30 cellular contexts compared by ENCODE assay signal in the genomic region with DNA sequence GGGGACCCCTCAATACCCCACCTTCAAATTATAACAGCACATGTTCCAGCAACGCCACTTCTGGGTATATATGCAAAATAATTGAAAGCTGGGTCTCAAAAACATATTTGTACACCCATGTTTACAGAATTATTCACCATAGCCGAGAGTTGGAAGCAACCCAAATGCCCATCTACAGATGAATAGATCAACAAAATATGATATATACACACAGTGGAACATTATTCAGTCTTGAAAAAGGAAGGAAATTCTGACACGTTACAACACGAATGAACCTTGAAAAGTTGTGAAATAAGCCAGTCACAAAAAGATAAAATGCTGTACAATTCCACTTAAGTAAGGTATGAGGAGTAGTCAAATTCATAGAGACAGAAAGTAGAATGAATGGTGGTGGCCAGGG. TPM values are rescaled to one million over a fixed set of nuclear protein-coding genes. Genes with fewer than 3 reads are reported as not detected.
"Had no signal": no experiment of that assay in that cellular context is flagged by ENCODE, and none has a peak within 500 bp of the region (broad histone marks: within the 10 kb centered on the region; RNA-seq: fewer than 3 reads in every experiment).

No MANE protein-coding gene starts in this region.

- H3K27ac Mint-ChIP-seq: activated CD4-positive, alpha-beta T cell treated with anti-CD3 and anti-CD28 coated beads for 36 hours; activated CD4-positive, alpha-beta T cell treated with anti-CD3 and anti-CD28 coated beads, Interleukin-2, amount 10 ng/mL, durations not matched to agents 7 days and 5 days; activated CD8-positive, alpha-beta T cell treated with anti-CD3 and anti-CD28 coated beads, Interleukin-2, amount 10 ng/mL, durations not matched to agents 7 days and 5 days; activated naive CD4-positive, alpha-beta T cell treated with anti-CD3 and anti-CD28 coated beads for 36 hours; activated naive CD4-positive, alpha-beta T cell treated with anti-CD3 and anti-CD28 coated beads, Interleukin-2, amount 50 U/mL, for 72 hours; T-helper 2 cell treated with Interferon-gamma antibody and Interleukin-4, amounts not matched to agents 5 μg/mL and 100 μg/mL, for 36 hours had no signal

- DNase-seq: activated CD4-positive, alpha-beta T cell treated with anti-CD3 and anti-CD28 coated beads for 36 hours; activated CD4-positive, alpha-beta T cell treated with anti-CD3 and anti-CD28 coated beads, Interleukin-2, amount 10 ng/mL, durations not matched to agents 7 days and 5 days; activated CD4-positive, alpha-beta T cell treated with anti-CD3 and anti-CD28 coated beads, Interleukin-2, amount 50 U/mL, for 48 hours; activated CD8-positive, alpha-beta T cell treated with anti-CD3 and anti-CD28 coated beads, Interleukin-2, amount 10 ng/mL, durations not matched to agents 7 days and 5 days; activated gamma-delta T cell treated with Interleukin-2 at 50 U/mL for 16 hours; activated naive CD4-positive, alpha-beta T cell treated with anti-CD3 and anti-CD28 coated beads for 36 hours; activated T-cell treated with anti-CD3 and anti-CD28 coated beads, Interleukin-2, amount 50 U/mL, for 24 hours; amniotic stem cell; aorta; brain microvascular endothelial cell; NCI-H1092; NCI-H1436 treated with DMSO at 0.1 percent for 48 hours; NCI-H1694 treated with DMSO at 0.1 percent for 48 hours; NCI-H2029; NCI-H2171; NCI-H510A; NCI-H526; NCI-H748 treated with DMSO at 0.1 percent for 48 hours; NK-92 treated with Interleukin-12 subunit alpha and Interleukin-12 subunit beta, amount 100 ng/mL, for 24 hours; OCI-M1; SHP77; SJCRH30 had no signal

- ATAC-seq: activated CD4-positive, alpha-beta T cell treated with anti-CD3 and anti-CD28 coated beads for 36 hours; activated CD8-positive, alpha-beta T cell treated with anti-CD3 and anti-CD28 coated beads, Interleukin-2, amount 10 ng/mL, durations not matched to agents 7 days and 5 days; activated naive CD4-positive, alpha-beta T cell treated with anti-CD3 and anti-CD28 coated beads, Interleukin-2, amount 50 U/mL, for 72 hours; Panc1 had no signal

- H3K4me3 Mint-ChIP-seq: activated CD4-positive, alpha-beta T cell treated with anti-CD3 and anti-CD28 coated beads for 36 hours; activated CD4-positive, alpha-beta T cell treated with anti-CD3 and anti-CD28 coated beads, Interleukin-2, amount 10 ng/mL, durations not matched to agents 7 days and 5 days; activated CD8-positive, alpha-beta T cell treated with anti-CD3 and anti-CD28 coated beads, Interleukin-2, amount 10 ng/mL, durations not matched to agents 7 days and 5 days; activated naive CD4-positive, alpha-beta T cell treated with anti-CD3 and anti-CD28 coated beads for 36 hours; activated T-cell treated with anti-CD3 and anti-CD28 coated beads, Interleukin-2, amount 50 U/mL, for 24 hours; T-helper 2 cell treated with Interferon-gamma antibody and Interleukin-4, amounts not matched to agents 5 μg/mL and 100 μg/mL, for 36 hours had no signal

- H3K27ac ChIP-seq: brain microvascular endothelial cell, SJCRH30, SK-N-MC had no signal

- H3K9me3 Mint-ChIP-seq: activated CD4-positive, alpha-beta T cell treated with anti-CD3 and anti-CD28 coated beads, Interleukin-2, amount 10 ng/mL, durations not matched to agents 7 days and 5 days; activated naive CD4-positive, alpha-beta T cell treated with anti-CD3 and anti-CD28 coated beads for 36 hours; activated naive CD4-positive, alpha-beta T cell treated with anti-CD3 and anti-CD28 coated beads, Interleukin-2, amount 50 U/mL, for 72 hours; activated T-cell treated with anti-CD3 and anti-CD28 coated beads, Interleukin-2, amount 50 U/mL, for 24 hours; T-helper 2 cell treated with Interferon-gamma antibody and Interleukin-4, amounts not matched to agents 5 μg/mL and 100 μg/mL, for 36 hours had no signal

- H3K27me3 Mint-ChIP-seq: activated CD4-positive, alpha-beta T cell treated with anti-CD3 and anti-CD28 coated beads for 36 hours; activated CD4-positive, alpha-beta T cell treated with anti-CD3 and anti-CD28 coated beads, Interleukin-2, amount 10 ng/mL, durations not matched to agents 7 days and 5 days; activated T-cell treated with anti-CD3 and anti-CD28 coated beads, Interleukin-2, amount 50 U/mL, for 24 hours had no signal

- H3K4me3 ChIP-seq: SJCRH30, SK-N-MC had no signal

- H3K36me3 ChIP-seq: brain microvascular endothelial cell, SJCRH30 had no signal

RNA-seq across cellular contexts. Expression of gene RNF186, which starts 20.5 kb away (rescaled TPM):
- total RNA-seq: activated CD4-positive, alpha-beta T cell treated with anti-CD3 and anti-CD28 coated beads for 36 hours; activated CD4-positive, alpha-beta T cell treated with anti-CD3 and anti-CD28 coated beads, Interleukin-2, amount 10 ng/mL, durations not matched to agents 7 days and 5 days; activated CD8-positive, alpha-beta T cell treated with anti-CD3 and anti-CD28 coated beads, Interleukin-2, amount 10 ng/mL, durations not matched to agents 7 days and 5 days; activated naive CD4-positive, alpha-beta T cell treated with anti-CD3 and anti-CD28 coated beads for 36 hours; activated naive CD4-positive, alpha-beta T cell treated with anti-CD3 and anti-CD28 coated beads, Interleukin-2, amount 50 U/mL, for 72 hours; aorta; cardiac septum; M059J; RPMI7951; T-helper 1 cell treated with Interleukin-12 subunit alpha and Interleukin-12 subunit beta and Interleukin-4 antibody, amounts not matched to agents 30 ng/mL and 1 ng/mL, for 36 hours had no signal
